In genomic region chr19:19426799-19427198, GRCh38 we compare ENCODE assay signal across 28 cellular contexts. TPM values are rescaled to one million over a fixed set of nuclear protein-coding genes. Genes with fewer than 3 reads are reported as not detected.
A peak's percentile ranks its signal among the peaks of the same experiment; 100 is the strongest.
DNase-seq lines count a peak whose midpoint lies in the region; ATAC-seq and TF ChIP-seq lines count a peak whose summit lies in the region.
"Had no signal": no experiment of that assay in that cellular context is flagged by ENCODE, and none has a peak within 500 bp of the region (broad histone marks: within the 10 kb centered on the region; RNA-seq: fewer than 3 reads in every experiment).

No MANE protein-coding gene starts in this region.

- H3K9me3 Mint-ChIP-seq in CD14-positive monocyte (no peaks in the 10 kb centered on the region), memory B cell (no peaks in the 10 kb centered on the region)
- no peaks in the 10 kb centered on the region for H3K9me3 Mint-ChIP-seq in activated T-helper 17 cell treated with anti-CD3 and anti-CD28 coated beads, Interleukin-2, amount 50 U/mL, for 72 hours
- H3K9me3 Mint-ChIP-seq: H9, IgD-negative memory B cell, nephron, T-cell had no signal

- peaks cover 75% of the 10 kb centered on the region for H3K36me3 ChIP-seq in BLaER1
- peaks cover 2% of the 10 kb centered on the region for H3K36me3 ChIP-seq in WERI-Rb-1
- peaks cover 46% of the 10 kb centered on the region for H3K36me3 ChIP-seq in OCI-LY7 (ENCODE audit: insufficient read depth, low read length)
- H3K36me3 ChIP-seq: tibial artery had no signal

- H3K27me3 Mint-ChIP-seq in CD14-positive monocyte (ENCODE audit: low read depth in 3 of 3) (peaks cover 0 to 1% (median 1%) of the 10 kb centered on the region in 3 donors), memory B cell (no peaks in the 10 kb centered on the region)
- H3K27me3 Mint-ChIP-seq in activated T-helper 17 cell treated with anti-CD3 and anti-CD28 coated beads, Interleukin-2, amount 50 U/mL, for 72 hours: no peaks in the 10 kb centered on the region
- H3K27me3 Mint-ChIP-seq: IgD-negative memory B cell, T-cell had no signal

- peaks cover 98% of the 10 kb centered on the region for H3K79me2 ChIP-seq in OCI-LY7 (ENCODE audit: insufficient read depth, low read depth, low read length)

- no peaks in the 10 kb centered on the region for H3K27me3 ChIP-seq in BLaER1
- H3K27me3 ChIP-seq in WERI-Rb-1 (ENCODE audit: insufficient read depth, low read depth, severe bottlenecking): no peaks in the 10 kb centered on the region
- H3K27me3 ChIP-seq: MG63, tibial artery had no signal

- H3K9ac ChIP-seq in BLaER1: no peak overlapping the region; the same call in 1 of the 2 replicates

- no peak overlapping the region for H3K4me3 ChIP-seq in BLaER1
- no peak overlapping the region for H3K4me3 ChIP-seq in WERI-Rb-1 (ENCODE audit: low read depth, low read length)
- no peak overlapping the region for H3K4me3 ChIP-seq in OCI-LY7 (ENCODE audit: low read depth, low read length, poor library complexity, severe bottlenecking)
- H3K4me3 ChIP-seq: MG63, PC-9, tibial artery had no signal

- H4K20me1 ChIP-seq in BLaER1 (peaks cover 100% of the 10 kb centered on the region), OCI-LY7 (ENCODE audit: insufficient read depth, low read length) (peaks cover 23% of the 10 kb centered on the region)

- DNase-seq in CD14-positive monocyte (ENCODE audit: low spot score) (no peak), memory B cell (ENCODE audit: low spot score in 2 of 2) (no peak), WERI-Rb-1 (no peak), SW480 (ENCODE audit: low spot score) (no peak), KG1 (lab: John Stamatoyannopoulos, UW) (no peak), OCI-LY7 (ENCODE audit: low spot score) (no peak)
- DNase-seq: activated CD4-positive, alpha-beta T cell treated with anti-CD3 and anti-CD28 coated beads for 4 hours; activated CD8-positive, alpha-beta memory T cell treated with anti-CD3 and anti-CD28 coated beads, Interleukin-2, amount 50 U/mL, for 4 hours; activated effector memory CD4-positive, alpha-beta T cell treated with anti-CD3 and anti-CD28 coated beads, Interleukin-2, amount 50 U/mL, for 16 hours; anterior cingulate cortex; caudate nucleus; dermis blood vessel endothelial cell; GF-D8; H9; head of caudate nucleus; left cardiac atrium; mesendoderm; MG63; NCI-H1436 treated with DMSO at 0.1 percent for 48 hours; PC-9; SHP77 treated with DMSO at 0.1 percent for 48 hours; stimulated activated naive CD4-positive, alpha-beta T cell; T-cell; tibial artery had no signal

- H3K4me2 ChIP-seq in BLaER1: no peak overlapping the region
- no peak overlapping the region for H3K4me2 ChIP-seq in OCI-LY7 (ENCODE audit: low read length)
- H3K4me2 ChIP-seq: PC-9 had no signal

- H2AFZ ChIP-seq in OCI-LY7 (ENCODE audit: low read length): no peak overlapping the region
- H2AFZ ChIP-seq: PC-9 had no signal

- H3K4me1 Mint-ChIP-seq in CD14-positive monocyte (peaks cover 41% of the 10 kb centered on the region), memory B cell (peaks cover 38% of the 10 kb centered on the region)
- peaks cover 33% of the 10 kb centered on the region for H3K4me1 Mint-ChIP-seq in activated T-helper 17 cell treated with anti-CD3 and anti-CD28 coated beads, Interleukin-2, amount 50 U/mL, for 72 hours

- H3K27ac ChIP-seq in BLaER1 (peak overlapping the region; percentile 19; the same call in 1 of the 2 replicates), WERI-Rb-1 (no peak overlapping the region), OCI-LY7 (ENCODE audit: low read depth, low read length, poor library complexity, severe bottlenecking) (no peak overlapping the region)
- H3K27ac ChIP-seq: PC-9, tibial artery had no signal

- H3K36me3 Mint-ChIP-seq in CD14-positive monocyte (peaks cover 20 to 41% of the 10 kb centered on the region in 2 donors), memory B cell (peaks cover 2% of the 10 kb centered on the region)
- peaks cover 20% of the 10 kb centered on the region for H3K36me3 Mint-ChIP-seq in activated T-helper 17 cell treated with anti-CD3 and anti-CD28 coated beads, Interleukin-2, amount 50 U/mL, for 72 hours (ENCODE audit: low read depth)
- H3K36me3 Mint-ChIP-seq: IgD-negative memory B cell had no signal

- no peaks in the 10 kb centered on the region for H3K9me2 ChIP-seq in OCI-LY7 (ENCODE audit: insufficient read depth, low read length)

- POLR2A ChIA-PET in OCI-LY7 (lab: Charles Lee): interaction anchor here (0.6 kb wide), 1 partner anchor 12 kb away, joined by 3 read pairs; no protein-coding TSS in a partner anchor

- H3K9me3 ChIP-seq in BLaER1: no peaks in the 10 kb centered on the region
- H3K9me3 ChIP-seq in WERI-Rb-1 (ENCODE audit: severe bottlenecking): no peaks in the 10 kb centered on the region
- H3K9me3 ChIP-seq in OCI-LY7 (ENCODE audit: low read length): no peaks in the 10 kb centered on the region
- H3K9me3 ChIP-seq: MG63, tibial artery had no signal

- H3K4me3 Mint-ChIP-seq in CD14-positive monocyte: no peak overlapping the region
- H3K4me3 Mint-ChIP-seq in activated T-helper 17 cell treated with anti-CD3 and anti-CD28 coated beads, Interleukin-2, amount 50 U/mL, for 72 hours: no peak overlapping the region
- no peak overlapping the region for H3K4me3 Mint-ChIP-seq in memory B cell
- H3K4me3 Mint-ChIP-seq: H9, nephron had no signal

- TF ChIP-seq CTCF in CD14-positive monocyte (IDR thresholded peaks at IDR 0.05): no peak
- TF ChIP-seq CTCF in WERI-Rb-1 (IDR thresholded peaks at IDR 0.05; ENCODE audit: low read depth, low read length): no peak
- TF ChIP-seq CTCF in OCI-LY7 (conservative IDR thresholded peaks at IDR 0.05; ENCODE audit: low read length): no peak

- peaks cover 69% of the 10 kb centered on the region for H3K4me1 ChIP-seq in BLaER1
- no peaks in the 10 kb centered on the region for H3K4me1 ChIP-seq in OCI-LY7 (ENCODE audit: insufficient read depth, low read length, poor library complexity, severe bottlenecking)

- H3K27ac Mint-ChIP-seq in CD14-positive monocyte (peak overlapping the region; percentile 34 to 91 (median 56)), memory B cell (peak overlapping the region; percentile 29)
- H3K27ac Mint-ChIP-seq in activated T-helper 17 cell treated with anti-CD3 and anti-CD28 coated beads, Interleukin-2, amount 50 U/mL, for 72 hours: peak overlapping the region; percentile 79
- H3K27ac Mint-ChIP-seq: nephron had no signal

- ATAC-seq in activated T-helper 17 cell treated with anti-CD3 and anti-CD28 coated beads, Interleukin-2, amount 50 U/mL, for 72 hours (replicated peaks): no peak
- ATAC-seq in memory B cell (ENCODE audit: low read depth): no peak
- ATAC-seq: left cardiac atrium, T-cell had no signal

- CTCF ChIA-PET in OCI-LY7 (lab: Charles Lee; ENCODE audit: unreplicated experiment): no interaction called here

- BruUV-seq in OCI-LY7 (replicated peaks; lab: Mats Ljungman, UMichigan): no TSS peak

- intact Hi-C loops in CD14-positive monocyte (cut with micrococcal nuclease) (no loop called here), OCI-LY7 (cut with micrococcal nuclease; ENCODE audit: unreplicated experiment) (no loop called here)

RNA-seq across cellular contexts. Expression of gene GATAD2A, which starts 21.3 kb away (rescaled TPM):
- polyA plus RNA-seq in CD14-positive monocyte: 1 to 10 TPM; 8.0 to 8.7 TPM
- 100 to 1,000 TPM in 1 of 2 donors, 10 to 100 TPM in 1; 88.0 to 160 TPM for total RNA-seq in activated T-helper 17 cell treated with anti-CD3 and anti-CD28 coated beads, Interleukin-2, amount 50 U/mL, for 72 hours
- 62.8 and 73.4 TPM in 2 replicates for total RNA-seq in OCI-LY7 (2014; rRNA removed; shearing (Covaris generic))
- 126 and 156 TPM in 2 replicates for total RNA-seq in OCI-LY7 (2022)

Comparison
In these comparisons a context has a peak if more than half of its experiments do, and no peak if none do; other contexts are left out.
1. H3K27ac Mint-ChIP-seq: peak in every context shown above with its lines; median percentile 79 in activated T-helper 17 cell treated with anti-CD3 and anti-CD28 coated beads, Interleukin-2, amount 50 U/mL, for 72 hours; 56 in CD14-positive monocyte; 29 in memory B cell.